25 cellular contexts compared by ENCODE assay signal in genomic region chr22:47284360-47284759, GRCh38.
"Had no signal": no experiment of that assay in that cellular context is flagged by ENCODE, and none has a peak within 500 bp of the region (broad histone marks: within the 10 kb centered on the region; RNA-seq: fewer than 3 reads in every experiment).

No MANE protein-coding gene starts in this region.

- H3K27ac ChIP-seq: colonic mucosa, epithelial cell of prostate, esophagus squamous epithelium, gastrocnemius medialis, heart right ventricle, left lung, lower lobe of right lung had no signal

- H3K36me3 ChIP-seq: colonic mucosa, esophagus squamous epithelium, gastrocnemius medialis, heart right ventricle, left lung, lower lobe of right lung had no signal

- ATAC-seq: effector memory CD8-positive, alpha-beta T cell; esophagus mucosa; gastrocnemius medialis; heart right ventricle; left lung; left ventricle myocardium superior; lower lobe of right lung; mucosa of descending colon had no signal

- H3K27me3 ChIP-seq: colonic mucosa had no signal

- H3K4me1 ChIP-seq: colonic mucosa, gastrocnemius medialis, heart right ventricle, left lung, lower lobe of right lung had no signal

- DNase-seq: colonic mucosa; cortex of kidney; effector CD8-positive, alpha-beta T cell; effector memory CD8-positive, alpha-beta T cell; endodermal cell; erythroblast; esophagus squamous epithelium; foreskin fibroblast; foreskin melanocyte; gastrocnemius medialis; glutamatergic neuron; head of caudate nucleus; heart right ventricle; hippocampal formation; immature natural killer cell; islet precursor cell; kidney; kidney glomerular epithelial cell; left lung; left ventricle myocardium superior; lower lobe of right lung; mesenchymal stem cell had no signal

- H3K9me3 ChIP-seq: colonic mucosa, esophagus squamous epithelium, gastrocnemius medialis, heart right ventricle, left lung, lower lobe of right lung, mucosa of descending colon had no signal

- H3K4me3 ChIP-seq: colonic mucosa, esophagus squamous epithelium, gastrocnemius medialis, heart right ventricle, left lung, lower lobe of right lung, mucosa of descending colon had no signal
